Comparison of ENCODE assay signal across 9 cellular contexts in the genomic region with DNA sequence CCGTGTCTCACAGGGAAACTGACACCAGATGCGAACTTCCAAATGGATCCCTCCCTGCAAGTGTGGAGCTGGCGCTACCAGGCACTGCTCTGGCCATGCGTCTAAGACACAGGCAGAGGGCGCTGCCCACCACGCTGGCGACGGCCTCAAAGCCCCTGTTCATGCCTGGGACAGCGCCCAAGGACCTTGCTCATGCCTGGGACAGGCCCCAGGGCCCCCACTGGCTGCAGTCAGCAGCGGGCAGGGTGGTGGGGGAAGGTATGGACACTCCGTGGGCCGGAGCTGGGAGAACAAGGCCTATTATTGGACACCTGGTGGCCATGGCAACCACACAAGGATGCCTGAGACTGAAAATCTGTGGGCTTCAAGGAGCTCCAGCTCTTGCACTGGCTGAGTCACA. TPM values are rescaled to one million over a fixed set of nuclear protein-coding genes. Genes with fewer than 3 reads are reported as not detected.
DNase-seq lines count a peak whose midpoint lies in the region; ATAC-seq, FAIRE-seq and TF ChIP-seq lines count a peak whose summit lies in the region.
"Had no signal": no experiment of that assay in that cellular context is flagged by ENCODE, and none has a peak within 500 bp of the region (broad histone marks: within the 10 kb centered on the region; RNA-seq: fewer than 3 reads in every experiment).

No MANE protein-coding gene starts in this region.

- no peak overlapping the region for H3K23ac ChIP-seq in IMR-90 (ENCODE audit: low read depth, low read length)

- 18% methylated on average over 3 of the region's 12 CpGs; no CpG with 5 or more reads in 1 of the 2 experiments for WGBS in IMR-90 (ENCODE audit: extremely low coverage in 2 of 2, insufficient read length in 1 of 2), 2 experiments
- 0% methylated on average over 11 of the region's 12 CpGs for WGBS in K562 (ENCODE audit: insufficient coverage, low coverage, missing lambda C conversion rate)
- no CpG with 5 or more reads among the region's 12 CpGs for WGBS in iPS DF 6.9 (ENCODE audit: insufficient coverage, insufficient read length)
- 9% methylated on average over 12 of the region's 12 CpGs for WGBS in smooth muscle cell (ENCODE audit: low lambda C conversion rate)

- H2BK15ac ChIP-seq in IMR-90 (ENCODE audit: low read depth, low read length) = peak overlapping the region; percentile 88; the same call in 1 of the 3 replicates

- peak overlapping the region; percentile 60 for H4K5ac ChIP-seq in IMR-90 (ENCODE audit: low read depth, low read length)

- peak; percentile 89 for DNase-seq in IMR-90
- DNase-seq in T-helper 17 cell = peak; percentile 33 to 44 (median 34)
- DNase-seq in K562 (ENCODE audit: extremely low read depth in 1 of 4, low spot score in 3 of 4) = peak; percentile 75 to 80 (median 77)
- DNase-seq in iPS DF 6.9 (ENCODE audit: low read depth, low spot score) = peak; percentile 77
- DNase-seq in smooth muscle cell (lab: John Stamatoyannopoulos, UW; ENCODE audit: unreplicated experiment) = peak; percentile 20

- H3K36me3 Mint-ChIP-seq in T-helper 17 cell (ENCODE audit: low read depth) = peaks cover 4% of the 10 kb centered on the region
- H3K36me3 Mint-ChIP-seq: activated naive CD4-positive, alpha-beta T cell treated with anti-CD3 and anti-CD28 coated beads, Interleukin-2, amount 50 U/mL, for 24 hours had no signal

- TF ChIP-seq RAD21 in IMR-90 (IDR thresholded peaks at IDR 0.05; ENCODE audit: low read length) (peak; percentile 98), K562 (CRISPR knock-in tag; conservative IDR thresholded peaks at IDR 0.05 in 1 of 2, IDR thresholded peaks at IDR 0.05 in 1 of 2) (peak; percentile 89 to 95)

- H3K4ac ChIP-seq in IMR-90 (ENCODE audit: low read depth, low read length) = peak overlapping the region; percentile 68

- H2BK5ac ChIP-seq in IMR-90 (ENCODE audit: low read depth, low read length, poor library complexity, severe bottlenecking) = no peak overlapping the region

- H4K20me1 ChIP-seq in DOHH2 (ENCODE audit: control insufficient read depth, insufficient read depth, low read depth, low read length) (no peaks in the 10 kb centered on the region), IMR-90 (ENCODE audit: insufficient read depth, low read length) (peaks cover 7% of the 10 kb centered on the region; the same call in 1 of the 2 replicates), K562 (replicated peaks; ENCODE audit: control insufficient read depth, insufficient read depth, low read length) (no peaks in the 10 kb centered on the region; the same call in 1 of the 2 replicates), smooth muscle cell (ENCODE audit: low read depth) (no peaks in the 10 kb centered on the region)

- H3K56ac ChIP-seq in IMR-90 (ENCODE audit: extremely low read depth, insufficient read depth, low read length) = no peak overlapping the region

- dilution Hi-C loops in IMR-90 (cut with HindIII; ENCODE audit: low sequenced_read_pairs, unreplicated experiment) = no loop called here

- POLR2A ChIA-PET in IMR-90 (lab: Charles Lee; ENCODE audit: unreplicated experiment) (interaction anchor here (1.8 kb wide), 1 partner anchor 29 kb away, joined by 6 read pairs; no protein-coding TSS in a partner anchor), K562 (lab: Yijun Ruan, JAX) (interaction anchor here (0.5 to 2.6 kb wide), 10 partner anchors 12 to 798 kb away, joined by 3 to 8 read pairs (median 4); no protein-coding TSS in a partner anchor)

- H3K18ac ChIP-seq in IMR-90 (ENCODE audit: low read depth, low read length) = no peak overlapping the region

- TF ChIP-seq EP300 in K562 (IDR thresholded peaks at IDR 0.05; ENCODE audit: low read length) = no peak

- peaks cover 4% of the 10 kb centered on the region for H3K27me3 Mint-ChIP-seq in T-helper 17 cell
- H3K27me3 Mint-ChIP-seq: activated naive CD4-positive, alpha-beta T cell treated with anti-CD3 and anti-CD28 coated beads, Interleukin-2, amount 50 U/mL, for 24 hours had no signal

- H2BK120ac ChIP-seq in IMR-90 (ENCODE audit: low read depth, low read length) = peak overlapping the region; percentile 65; the same call in 1 of the 2 replicates

- FAIRE-seq in K562 (lab: Jason Lieb, UNC) = peak; percentile 61

- H3K4me3 ChIP-seq in DOHH2 (ENCODE audit: low read length) = no peak overlapping the region
- H3K4me3 ChIP-seq in IMR-90 (ENCODE audit: insufficient read depth, low read depth, low read length) = no peak overlapping the region
- H3K4me3 ChIP-seq in K562 = no peak overlapping the region
- H3K4me3 ChIP-seq in iPS DF 6.9 (ENCODE audit: low read length) = no peak overlapping the region
- no peak overlapping the region for H3K4me3 ChIP-seq in smooth muscle cell

- in situ Hi-C loops in IMR-90 (cut with MboI; ENCODE audit: low sequenced_read_pairs) (loop anchor here (10.0 kb wide), 1 partner anchor 76 kb away; a partner anchor contains a TSS), K562 (cut with MboI) (loop anchor here (5.0 kb wide), 2 partner anchors 33 to 88 kb away; no protein-coding TSS in a partner anchor)

- H3K9me3 ChIP-seq in DOHH2 (ENCODE audit: control insufficient read depth, insufficient read depth, low read length) (0 out of 2 replicates have a peak, but pooled peaks cover 3% of the 10 kb centered on the region), IMR-90 (ENCODE audit: control insufficient read depth, insufficient read depth, low read length) (no peaks in the 10 kb centered on the region), T-helper 17 cell (ENCODE audit: control insufficient read depth, low read length, poor library complexity, severe bottlenecking) (no peaks in the 10 kb centered on the region), K562 (replicated peaks; ENCODE audit: control insufficient read depth, insufficient read depth, low read depth, low read length) (no peaks in the 10 kb centered on the region), iPS DF 6.9 (ENCODE audit: control insufficient read depth, insufficient read depth, low read length) (no peaks in the 10 kb centered on the region), smooth muscle cell (replicated peaks; ENCODE audit: low read depth) (no peaks in the 10 kb centered on the region)

- H3K9ac ChIP-seq in IMR-90 (ENCODE audit: low read depth, low read length) (no peak overlapping the region), K562 (ENCODE audit: insufficient read depth in 1 of 2, low read depth in 2 of 2, low read length in 2 of 2) (peak overlapping the region in 1 of 2 experiments; percentile 31; a peak in 1 of 4 replicates), smooth muscle cell (ENCODE audit: low read depth) (no peak overlapping the region)

- CTCF ChIA-PET in IMR-90 (lab: Yijun Ruan, JAX) = interaction anchor here (0.6 to 2.6 kb wide), 14 partner anchors 8 to 106 kb away, joined by 3 to 54 read pairs (median 4); a partner anchor contains a TSS
- CTCF ChIA-PET in K562 (lab: Yijun Ruan, JAX; ENCODE audit: low intra/inter-chr PET ratio) = interaction anchor here (0.7 to 3.1 kb wide), 5 partner anchors 30 to 88 kb away, joined by 3 to 23 read pairs (median 12); no protein-coding TSS in a partner anchor

- H3K9me1 ChIP-seq in IMR-90 (ENCODE audit: insufficient read depth, low read length) (peaks cover 10% of the 10 kb centered on the region), K562 (ENCODE audit: control insufficient read depth, insufficient read depth, low read length) (no peaks in the 10 kb centered on the region)

- peaks cover 29% of the 10 kb centered on the region for H3K4me1 Mint-ChIP-seq in T-helper 17 cell

- peak; percentile 84 for TF ChIP-seq CTCF in DOHH2 (IDR thresholded peaks at IDR 0.05; ENCODE audit: low read depth, low read length, poor library complexity, severe bottlenecking)
- peak; percentile 97 for TF ChIP-seq CTCF in IMR-90 (conservative IDR thresholded peaks at IDR 0.05; ENCODE audit: low read depth, low read length)
- TF ChIP-seq CTCF in K562 (IDR thresholded peaks at IDR 0.05 in 2 of 3, conservative IDR thresholded peaks at IDR 0.05 in 1 of 3; ENCODE audit: insufficient read depth in 2 of 3, low read depth in 1 of 3, low read length in 3 of 3) = peak; percentile 88 to 95 (median 94)
- TF ChIP-seq CTCF in smooth muscle cell (IDR thresholded peaks at IDR 0.05; ENCODE audit: borderline replicate concordance, insufficient read depth, poor library complexity, severe bottlenecking) = peak; percentile 84

- peaks cover 17% of the 10 kb centered on the region for H3K4me1 ChIP-seq in DOHH2 (ENCODE audit: control insufficient read depth, low read length)
- peaks cover 10% of the 10 kb centered on the region for H3K4me1 ChIP-seq in IMR-90 (ENCODE audit: control insufficient read depth, insufficient read depth, low read length)
- peaks cover 3 to 41% of the 10 kb centered on the region in 2 experiments; a peak in 4 of 5 replicates for H3K4me1 ChIP-seq in K562 (replicated peaks in 1 of 2; ENCODE audit: control insufficient read depth in 2 of 2, insufficient read depth in 2 of 2, low read length in 2 of 2)
- peaks cover 7% of the 10 kb centered on the region for H3K4me1 ChIP-seq in iPS DF 6.9 (ENCODE audit: control insufficient read depth, insufficient read depth, low read length)
- no peaks in the 10 kb centered on the region for H3K4me1 ChIP-seq in smooth muscle cell (ENCODE audit: low read depth)

- BruUV-seq in IMR-90 (replicated peaks; lab: Mats Ljungman, UMichigan) (no TSS peak), K562 (replicated peaks; lab: Mats Ljungman, UMichigan) (no TSS peak)

- no peak overlapping the region for H3K27ac ChIP-seq in DOHH2 (ENCODE audit: low read depth, low read length)
- H3K27ac ChIP-seq in IMR-90 (ENCODE audit: insufficient read depth, low read length) = no peak overlapping the region
- H3K27ac ChIP-seq in K562 (ENCODE audit: extremely low read depth, low read depth, low read length) = no peak overlapping the region
- H3K27ac ChIP-seq in iPS DF 6.9 (ENCODE audit: low read length) = no peak overlapping the region
- H3K27ac ChIP-seq in smooth muscle cell (ENCODE audit: low read depth) = no peak overlapping the region

- H3K9me2 ChIP-seq in DOHH2 (replicated peaks; ENCODE audit: control insufficient read depth, low read length) = no peaks in the 10 kb centered on the region

- H3K79me2 ChIP-seq in DOHH2 (ENCODE audit: control insufficient read depth, low read length) = no peaks in the 10 kb centered on the region
- H3K79me2 ChIP-seq in K562 (ENCODE audit: control insufficient read depth, insufficient read depth, low read length) = no peaks in the 10 kb centered on the region
- H3K79me2 ChIP-seq in smooth muscle cell (ENCODE audit: low read depth) = no peaks in the 10 kb centered on the region

- H3K14ac ChIP-seq in IMR-90 (replicated peaks; ENCODE audit: low read depth, low read length) = peak overlapping the region; percentile 13; the same call in 1 of the 2 replicates

- peak overlapping the region; percentile 85 for H3K27ac Mint-ChIP-seq in T-helper 17 cell
- H3K27ac Mint-ChIP-seq: activated naive CD4-positive, alpha-beta T cell treated with anti-CD3 and anti-CD28 coated beads, Interleukin-2, amount 50 U/mL, for 24 hours had no signal

- H3K36me3 ChIP-seq in DOHH2 (ENCODE audit: control insufficient read depth, low read length) = no peaks in the 10 kb centered on the region
- H3K36me3 ChIP-seq in IMR-90 (ENCODE audit: control insufficient read depth, insufficient read depth, low read length) = no peaks in the 10 kb centered on the region
- H3K36me3 ChIP-seq in K562 (ENCODE audit: control insufficient read depth, insufficient read depth, low read length) = no peaks in the 10 kb centered on the region
- no peaks in the 10 kb centered on the region for H3K36me3 ChIP-seq in iPS DF 6.9 (ENCODE audit: control insufficient read depth, insufficient read depth, low read length)
- H3K36me3 ChIP-seq in smooth muscle cell (ENCODE audit: low read depth) = no peaks in the 10 kb centered on the region

- H2AFZ ChIP-seq in IMR-90 (replicated peaks; ENCODE audit: low read length, poor library complexity) (peak overlapping the region; percentile 92), K562 (ENCODE audit: low read depth, low read length) (no peak overlapping the region), smooth muscle cell (ENCODE audit: low read depth) (no peak overlapping the region)

- H4K8ac ChIP-seq in IMR-90 (ENCODE audit: low read depth in 2 of 2, low read length in 2 of 2) = peak overlapping the region; percentile 45 to 83; a peak in 3 of 4 replicates

- ATAC-seq in IMR-90 (ENCODE audit: low read depth) (peak; percentile 90), T-helper 17 cell (peak; percentile 82), K562 (peak; percentile 92), GM18873 (IDR thresholded peaks at IDR 0.05; ENCODE audit: low FRiP score, unreplicated experiment) (no peak), HG03565 (IDR thresholded peaks at IDR 0.05; ENCODE audit: unreplicated experiment) (no peak)

- no peaks in the 10 kb centered on the region for H3K79me1 ChIP-seq in IMR-90 (ENCODE audit: low read depth in 1 of 2, low read length in 2 of 2)

- no peak overlapping the region for H3K4me2 ChIP-seq in DOHH2 (ENCODE audit: low read length)
- H3K4me2 ChIP-seq in IMR-90 (ENCODE audit: low read depth, low read length) = no peak overlapping the region
- no peak overlapping the region for H3K4me2 ChIP-seq in K562 (ENCODE audit: insufficient read depth, low read length)
- no peak overlapping the region for H3K4me2 ChIP-seq in smooth muscle cell

- peak; percentile 40; the same call in 1 of the 2 replicates for TF ChIP-seq POLR2A in IMR-90 (IDR thresholded peaks at IDR 0.05; ENCODE audit: low read depth, low read length)
- no peak for TF ChIP-seq POLR2A in K562 (conservative IDR thresholded peaks at IDR 0.05)

- peak overlapping the region; percentile 98 for H2AK5ac ChIP-seq in IMR-90 (ENCODE audit: low read depth, low read length)

- peak overlapping the region; percentile 94 for H2AK9ac ChIP-seq in IMR-90 (replicated peaks; ENCODE audit: low read depth, low read length, poor library complexity)

- H4K91ac ChIP-seq in IMR-90 (ENCODE audit: insufficient read depth, low read depth, low read length) = peak overlapping the region; percentile 58

- intact Hi-C loops in IMR-90 (cut with micrococcal nuclease) (loop anchor here (1.0 to 5.0 kb wide), 3 partner anchors 29 to 80 kb away; no protein-coding TSS in a partner anchor), K562 (cut with micrococcal nuclease) (loop anchor here (5.0 kb wide), 1 partner anchor 78 kb away; no protein-coding TSS in a partner anchor)

- H3F3A ChIP-seq in DOHH2 (ENCODE audit: control insufficient read depth, insufficient read depth) (peaks cover 16% of the 10 kb centered on the region), smooth muscle cell (ENCODE audit: low read depth) (peaks cover 7% of the 10 kb centered on the region)

- no peaks in the 10 kb centered on the region for H3K27me3 ChIP-seq in DOHH2 (ENCODE audit: control insufficient read depth, low read length)
- H3K27me3 ChIP-seq in IMR-90 (ENCODE audit: control insufficient read depth, insufficient read depth, low read length) = no peaks in the 10 kb centered on the region
- H3K27me3 ChIP-seq in K562 (ENCODE audit: control insufficient read depth in 2 of 2, insufficient read depth in 2 of 2, low read length in 2 of 2) = peaks cover 4 to 22% of the 10 kb centered on the region in 2 experiments; a peak in 2 of 5 replicates
- no peaks in the 10 kb centered on the region for H3K27me3 ChIP-seq in iPS DF 6.9 (ENCODE audit: control insufficient read depth, insufficient read depth, low read length)
- no peaks in the 10 kb centered on the region for H3K27me3 ChIP-seq in smooth muscle cell (ENCODE audit: low read depth)

- no peak overlapping the region for H3K4me3 Mint-ChIP-seq in T-helper 17 cell
- H3K4me3 Mint-ChIP-seq: activated naive CD4-positive, alpha-beta T cell treated with anti-CD3 and anti-CD28 coated beads, Interleukin-2, amount 50 U/mL, for 24 hours had no signal

- peak overlapping the region; percentile 61; the same call in 1 of the 2 replicates for H2BK20ac ChIP-seq in IMR-90 (ENCODE audit: low read depth, low read length)

RNA-seq across cellular contexts. Expression of a gene that starts 8.8 kb away (rescaled TPM):
- total RNA-seq in IMR-90 (2012; rRNA removed) (0.28 and 0.54 TPM in 2 replicates), T-helper 17 cell (not detected), K562 (2014; rRNA removed) (0.24 TPM in 1 of 2 replicates, not detected in the other), K562 (2014; rRNA removed; fragmentation: Illumina TruSeq; extraction: Trizol) (not detected in 2 replicates), K562 (2015; rRNA removed; fragmentation: Illumina TruSeq; extraction: Trizol) (0.25 TPM in 1 of 2 replicates, not detected in the other), K562 (2021) (0.35 and 0.40 TPM in 2 replicates), smooth muscle cell (not detected in 2 replicates)
- polyA plus RNA-seq in IMR-90 (2012; rRNA removed) (0.46 and 0.65 TPM in 2 replicates), K562 (2011; rRNA removed) (0.43 and 0.58 TPM in 2 replicates), K562 (2014; fragmentation: Illumina TruSeq; extraction: Trizol) (0.40 TPM in 1 of 2 replicates, not detected in the other), K562 (2014; fragmentation: Nextera tagmentation; extraction: Ambion mirVana) (not detected), K562 (2014; rRNA removed) (0.33 and 0.49 TPM in 2 replicates), smooth muscle cell (not detected in 2 replicates)
- polyA plus RNA-seq in IMR-90 (2012; cell fraction: cytosol; rRNA removed) = 0.34 and 0.63 TPM in 2 replicates
- 0.33 and 0.70 TPM in 2 replicates for polyA plus RNA-seq in IMR-90 (2012; cell fraction: nucleus; rRNA removed; ENCODE audit: low replicate concordance)
- 1.4 TPM in 1 of 2 replicates, not detected in the other for total RNA-seq in K562 (2011; cell fraction: chromatin; rRNA removed; ENCODE audit: low replicate concordance)
- 0.83 TPM in 1 of 2 replicates, not detected in the other for total RNA-seq in K562 (2011; cell fraction: nucleolus; rRNA removed)
- total RNA-seq in K562 (2011; cell fraction: nucleoplasm; rRNA removed) = not detected in 2 replicates
- polyA plus RNA-seq in K562 (2011; cell fraction: cytosol; rRNA removed) = 0.40 and 0.46 TPM in 2 replicates
- polyA plus RNA-seq in K562 (2011; cell fraction: nucleus; rRNA removed) = 1.2 and 1.5 TPM in 2 replicates
- polyA plus RNA-seq in K562 (2012) = 0.87 and 2.6 TPM in 2 replicates
- polyA minus RNA-seq in K562 (2011; rRNA and poly(A)+ RNA removed) = 0.45 TPM in 1 of 2 replicates, not detected in the other
- polyA minus RNA-seq in K562 (2011; cell fraction: cytosol; rRNA and poly(A)+ RNA removed) = not detected in 2 replicates
- polyA minus RNA-seq in K562 (2011; cell fraction: nucleus; rRNA and poly(A)+ RNA removed) = 0.56 and 0.67 TPM in 2 replicates

RNA-seq across cellular contexts. Expression of a gene that starts 19.0 kb away (rescaled TPM):
- total RNA-seq in IMR-90 (2012; rRNA removed) (not detected in 2 replicates), T-helper 17 cell (under 1 TPM; 0.37 to 0.92 TPM), K562 (2014; rRNA removed) (not detected in 2 replicates), K562 (2014; rRNA removed; fragmentation: Illumina TruSeq; extraction: Trizol) (not detected in 2 replicates), K562 (2015; rRNA removed; fragmentation: Illumina TruSeq; extraction: Trizol) (not detected in 2 replicates), K562 (2021) (not detected in 2 replicates), smooth muscle cell (2.2 TPM in 1 of 2 replicates, not detected in the other)
- polyA plus RNA-seq in IMR-90 (2012; rRNA removed) (not detected in 2 replicates), K562 (2011; rRNA removed) (0.13 TPM in 1 of 2 replicates, not detected in the other), K562 (2014; fragmentation: Illumina TruSeq; extraction: Trizol) (not detected in 2 replicates), K562 (2014; fragmentation: Nextera tagmentation; extraction: Ambion mirVana) (not detected), K562 (2014; rRNA removed) (0.42 TPM in 1 of 2 replicates, not detected in the other), smooth muscle cell (0.79 and 3.7 TPM in 2 replicates)
- 0.03 and 0.42 TPM in 2 replicates for polyA plus RNA-seq in IMR-90 (2012; cell fraction: cytosol; rRNA removed)
- polyA plus RNA-seq in IMR-90 (2012; cell fraction: nucleus; rRNA removed; ENCODE audit: low replicate concordance) = 0.63 and 1.1 TPM in 2 replicates
- not detected in 2 replicates for total RNA-seq in K562 (2011; cell fraction: chromatin; rRNA removed; ENCODE audit: low replicate concordance)
- not detected in 2 replicates for total RNA-seq in K562 (2011; cell fraction: nucleolus; rRNA removed)
- not detected in 2 replicates for total RNA-seq in K562 (2011; cell fraction: nucleoplasm; rRNA removed)
- 0.07 TPM in 1 of 2 replicates, not detected in the other for polyA plus RNA-seq in K562 (2011; cell fraction: cytosol; rRNA removed)
- polyA plus RNA-seq in K562 (2011; cell fraction: nucleus; rRNA removed) = 0.29 and 0.97 TPM in 2 replicates
- polyA plus RNA-seq in K562 (2012) = 0.24 TPM in 1 of 2 replicates, not detected in the other
- not detected in 2 replicates for polyA minus RNA-seq in K562 (2011; rRNA and poly(A)+ RNA removed)
- polyA minus RNA-seq in K562 (2011; cell fraction: cytosol; rRNA and poly(A)+ RNA removed) = not detected in 2 replicates
- not detected in 2 replicates for polyA minus RNA-seq in K562 (2011; cell fraction: nucleus; rRNA and poly(A)+ RNA removed)

RNA-seq across cellular contexts. Expression of a gene that starts 21.9 kb away (rescaled TPM):
- total RNA-seq in IMR-90 (2012; rRNA removed) (not detected in 2 replicates), T-helper 17 cell (1 to 10 TPM in 1 of 2 donors, not detected in 1; 1.6 TPM), K562 (2014; rRNA removed) (61.3 and 77.8 TPM in 2 replicates), K562 (2014; rRNA removed; fragmentation: Illumina TruSeq; extraction: Trizol) (41.5 and 43.6 TPM in 2 replicates), K562 (2015; rRNA removed; fragmentation: Illumina TruSeq; extraction: Trizol) (41.7 and 43.7 TPM in 2 replicates), K562 (2021) (113 and 121 TPM in 2 replicates), smooth muscle cell (not detected in 2 replicates)
- polyA plus RNA-seq in IMR-90 (2012; rRNA removed) (0.21 and 0.47 TPM in 2 replicates), K562 (2011; rRNA removed) (112 and 157 TPM in 2 replicates), K562 (2014; fragmentation: Illumina TruSeq; extraction: Trizol) (76.1 and 104 TPM in 2 replicates), K562 (2014; fragmentation: Nextera tagmentation; extraction: Ambion mirVana) (10 to 100 TPM; 12.1 to 21.0 TPM), K562 (2014; rRNA removed) (106 and 107 TPM in 2 replicates), smooth muscle cell (not detected in 2 replicates)
- polyA plus RNA-seq in IMR-90 (2012; cell fraction: cytosol; rRNA removed) = 0.26 and 0.41 TPM in 2 replicates
- polyA plus RNA-seq in IMR-90 (2012; cell fraction: nucleus; rRNA removed; ENCODE audit: low replicate concordance) = 0.57 and 0.59 TPM in 2 replicates
- total RNA-seq in K562 (2011; cell fraction: chromatin; rRNA removed; ENCODE audit: low replicate concordance) = 205 and 513 TPM in 2 replicates
- total RNA-seq in K562 (2011; cell fraction: nucleolus; rRNA removed) = 438 and 448 TPM in 2 replicates
- 292 and 307 TPM in 2 replicates for total RNA-seq in K562 (2011; cell fraction: nucleoplasm; rRNA removed)
- polyA plus RNA-seq in K562 (2011; cell fraction: cytosol; rRNA removed) = 149 and 221 TPM in 2 replicates
- polyA plus RNA-seq in K562 (2011; cell fraction: nucleus; rRNA removed) = 780 and 951 TPM in 2 replicates
- polyA plus RNA-seq in K562 (2012) = 109 and 148 TPM in 2 replicates
- 23.0 and 37.7 TPM in 2 replicates for polyA minus RNA-seq in K562 (2011; rRNA and poly(A)+ RNA removed)
- polyA minus RNA-seq in K562 (2011; cell fraction: cytosol; rRNA and poly(A)+ RNA removed) = 26.8 and 31.8 TPM in 2 replicates
- polyA minus RNA-seq in K562 (2011; cell fraction: nucleus; rRNA and poly(A)+ RNA removed) = 53.4 and 78.8 TPM in 2 replicates

RNA-seq across cellular contexts. Expression of a gene that starts 40.7 kb away (rescaled TPM):
- total RNA-seq in IMR-90 (2012; rRNA removed) (not detected in 2 replicates), T-helper 17 cell (not detected), K562 (2014; rRNA removed) (not detected in 2 replicates), K562 (2014; rRNA removed; fragmentation: Illumina TruSeq; extraction: Trizol) (not detected in 2 replicates), K562 (2015; rRNA removed; fragmentation: Illumina TruSeq; extraction: Trizol) (not detected in 2 replicates), K562 (2021) (not detected in 2 replicates), smooth muscle cell (not detected in 2 replicates)
- polyA plus RNA-seq in IMR-90 (2012; rRNA removed) (not detected in 2 replicates), K562 (2011; rRNA removed) (not detected in 2 replicates), K562 (2014; fragmentation: Illumina TruSeq; extraction: Trizol) (not detected in 2 replicates), K562 (2014; fragmentation: Nextera tagmentation; extraction: Ambion mirVana) (not detected), K562 (2014; rRNA removed) (not detected in 2 replicates), smooth muscle cell (not detected in 2 replicates)
- not detected in 2 replicates for polyA plus RNA-seq in IMR-90 (2012; cell fraction: cytosol; rRNA removed)
- polyA plus RNA-seq in IMR-90 (2012; cell fraction: nucleus; rRNA removed; ENCODE audit: low replicate concordance) = not detected in 2 replicates
- total RNA-seq in K562 (2011; cell fraction: chromatin; rRNA removed; ENCODE audit: low replicate concordance) = not detected in 2 replicates
- not detected in 2 replicates for total RNA-seq in K562 (2011; cell fraction: nucleolus; rRNA removed)
- not detected in 2 replicates for total RNA-seq in K562 (2011; cell fraction: nucleoplasm; rRNA removed)
- not detected in 2 replicates for polyA plus RNA-seq in K562 (2011; cell fraction: cytosol; rRNA removed)
- polyA plus RNA-seq in K562 (2011; cell fraction: nucleus; rRNA removed) = not detected in 2 replicates
- polyA plus RNA-seq in K562 (2012) = not detected in 2 replicates
- polyA minus RNA-seq in K562 (2011; rRNA and poly(A)+ RNA removed) = 0.18 TPM in 1 of 2 replicates, not detected in the other
- polyA minus RNA-seq in K562 (2011; cell fraction: cytosol; rRNA and poly(A)+ RNA removed) = not detected in 2 replicates
- polyA minus RNA-seq in K562 (2011; cell fraction: nucleus; rRNA and poly(A)+ RNA removed) = not detected in 2 replicates

RNA-seq across cellular contexts. Expression of a gene that starts 44.1 kb away (rescaled TPM):
- total RNA-seq in IMR-90 (2012; rRNA removed) (42.3 and 48.9 TPM in 2 replicates), T-helper 17 cell (10 to 100 TPM; 11.6 to 15.1 TPM), K562 (2014; rRNA removed) (55.5 and 69.2 TPM in 2 replicates), K562 (2014; rRNA removed; fragmentation: Illumina TruSeq; extraction: Trizol) (3.5 and 4.8 TPM in 2 replicates), K562 (2015; rRNA removed; fragmentation: Illumina TruSeq; extraction: Trizol) (24.2 and 28.0 TPM in 2 replicates), K562 (2021) (25.4 and 28.4 TPM in 2 replicates), smooth muscle cell (31.7 and 44.6 TPM in 2 replicates)
- polyA plus RNA-seq in IMR-90 (2012; rRNA removed) (66.3 and 77.2 TPM in 2 replicates), K562 (2011; rRNA removed) (7.6 and 11.4 TPM in 2 replicates), K562 (2014; fragmentation: Illumina TruSeq; extraction: Trizol) (5.8 and 22.3 TPM in 2 replicates), K562 (2014; fragmentation: Nextera tagmentation; extraction: Ambion mirVana) (1 to 10 TPM in 1 of 2 experiments, under 1 TPM in 1; 0.70 to 1.4 TPM), K562 (2014; rRNA removed) (45.7 and 52.6 TPM in 2 replicates), smooth muscle cell (49.3 and 52.7 TPM in 2 replicates)
- polyA plus RNA-seq in IMR-90 (2012; cell fraction: cytosol; rRNA removed) = 131 and 168 TPM in 2 replicates
- polyA plus RNA-seq in IMR-90 (2012; cell fraction: nucleus; rRNA removed; ENCODE audit: low replicate concordance) = 22.4 and 65.5 TPM in 2 replicates
- 2.1 and 5.8 TPM in 2 replicates for total RNA-seq in K562 (2011; cell fraction: chromatin; rRNA removed; ENCODE audit: low replicate concordance)
- 5.5 and 7.5 TPM in 2 replicates for total RNA-seq in K562 (2011; cell fraction: nucleolus; rRNA removed)
- total RNA-seq in K562 (2011; cell fraction: nucleoplasm; rRNA removed) = 3.2 and 5.1 TPM in 2 replicates
- 18.7 and 38.7 TPM in 2 replicates for polyA plus RNA-seq in K562 (2011; cell fraction: cytosol; rRNA removed)
- polyA plus RNA-seq in K562 (2011; cell fraction: nucleus; rRNA removed) = 9.2 and 10.8 TPM in 2 replicates
- 21.3 and 30.5 TPM in 2 replicates for polyA plus RNA-seq in K562 (2012)
- polyA minus RNA-seq in K562 (2011; rRNA and poly(A)+ RNA removed) = 0.96 and 1.9 TPM in 2 replicates
- polyA minus RNA-seq in K562 (2011; cell fraction: cytosol; rRNA and poly(A)+ RNA removed) = 8.5 and 10.3 TPM in 2 replicates
- polyA minus RNA-seq in K562 (2011; cell fraction: nucleus; rRNA and poly(A)+ RNA removed) = 2.6 and 4.6 TPM in 2 replicates

Comparison
In these comparisons a context has a peak if more than half of its experiments do, and no peak if none do; other contexts are left out.
1. ATAC-seq: peak in IMR-90 (single experiment), T-helper 17 cell (single experiment) and K562 (single experiment); none in GM18873 (single experiment) and HG03565 (single experiment).
2. DNase-seq: peak in every context shown above with its lines; median percentile 89 in IMR-90; 77 in K562; 77 in iPS DF 6.9; 34 in T-helper 17 cell; 20 in smooth muscle cell.
3. RNA of a gene that starts 21.9 kb away (total RNA-seq): 41.5 to 513 TPM in K562; 1.6 TPM in T-helper 17 cell, not detected in IMR-90 and not detected in smooth muscle cell; every median in the first group is over 10 times any median in the second.
4. Peak in every context shown above with its lines, with median percentiles within 50 percentile points of each other: CTCF ChIP-seq.